1 cellular context compared by ENCODE assay signal in the genomic region with DNA sequence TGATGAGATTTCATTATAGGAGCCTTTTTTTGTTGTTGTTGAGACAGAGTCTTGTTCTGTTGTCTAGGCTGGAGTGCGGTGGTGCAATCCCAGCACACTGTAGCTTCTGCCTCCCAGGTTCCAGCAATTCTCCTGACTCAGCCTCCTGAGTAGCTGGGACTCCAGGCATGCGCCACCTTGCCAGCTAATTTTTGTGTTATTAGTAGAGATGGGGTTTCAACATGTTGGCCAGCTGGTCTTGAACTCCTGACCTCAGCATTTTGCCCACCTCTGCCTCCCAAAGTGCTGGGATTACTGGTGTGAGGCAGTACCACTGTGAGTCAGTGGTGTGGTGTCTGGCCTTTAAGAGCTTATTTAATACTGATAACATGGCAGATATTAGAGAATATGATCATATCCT.
TF ChIP-seq lines count a peak whose summit lies in the region.

No MANE protein-coding gene starts in this region.

TF ChIP-seq in GM23338, 12 proteins besides CTCF, POLR2A, EP300 and RAD21 (continued from another document):
- TF ChIP-seq EZH2phosphoT487 (IDR thresholded peaks at IDR 0.05; ENCODE audit: unreplicated experiment) (no peak), CREB1 (CRISPR knock-in tag; IDR thresholded peaks at IDR 0.05; ENCODE audit: low read depth) (no peak), JUNB (IDR thresholded peaks at IDR 0.05; ENCODE audit: unreplicated experiment) (no peak), EZH2 (IDR thresholded peaks at IDR 0.05; ENCODE audit: low read depth, unreplicated experiment) (no peak)
